14 cellular contexts compared by ENCODE assay signal in genomic region chr19:41321204-41321599, GRCh38. TPM values are rescaled to one million over a fixed set of nuclear protein-coding genes. Genes with fewer than 3 reads are reported as not detected.
DNase-seq lines count a peak whose midpoint lies in the region; ATAC-seq and TF ChIP-seq lines count a peak whose summit lies in the region.
"Had no signal": no experiment of that assay in that cellular context is flagged by ENCODE, and none has a peak within 500 bp of the region (broad histone marks: within the 10 kb centered on the region; RNA-seq: fewer than 3 reads in every experiment).

No MANE protein-coding gene starts in this region.

- no peaks in the 10 kb centered on the region for H3K9me3 Mint-ChIP-seq in activated T-helper 2 cell treated with anti-CD3 and anti-CD28 coated beads, Interferon-gamma antibody, Interleukin-2, Interleukin-4, amounts not matched to agents 10 μg/mL and 5 μg/mL and 100 μg/mL, durations not matched to agents 14 hours and 24 hours and 36 hours

- intact Hi-C loops in activated T-helper 2 cell treated with anti-CD3 and anti-CD28 coated beads, Interferon-gamma antibody, Interleukin-2, Interleukin-4, amounts not matched to agents 10 μg/mL and 5 μg/mL and 100 μg/mL, durations not matched to agents 14 hours and 24 hours and 36 hours (cut with micrococcal nuclease) = no loop called here
- intact Hi-C loops in lower lobe of right lung (cut with DNase I) (no loop called here), spleen (cut with DNase I; ENCODE audit: low total_unique reads) (loop anchor here (5.0 kb wide), 1 partner anchor 36 kb away; no protein-coding TSS in a partner anchor)

- peaks cover 76% of the 10 kb centered on the region for H3K36me3 Mint-ChIP-seq in activated T-helper 2 cell treated with anti-CD3 and anti-CD28 coated beads, Interferon-gamma antibody, Interleukin-2, Interleukin-4, amounts not matched to agents 10 μg/mL and 5 μg/mL and 100 μg/mL, durations not matched to agents 14 hours and 24 hours and 36 hours (ENCODE audit: low read depth)

- 64 to 81% (median 78%) methylated on average over 3 to 7 of the region's 7 CpGs for WGBS in spleen, 5 donors

- H3K4me1 ChIP-seq in HUES48 (ENCODE audit: control insufficient read depth, insufficient read depth, low read length) (peaks cover 26% of the 10 kb centered on the region), lower lobe of right lung (peaks cover 51% of the 10 kb centered on the region), spleen (peaks cover 36 to 76% (median 56%) of the 10 kb centered on the region in 6 donors)

- H3K27me3 Mint-ChIP-seq in activated T-helper 2 cell treated with anti-CD3 and anti-CD28 coated beads, Interferon-gamma antibody, Interleukin-2, Interleukin-4, amounts not matched to agents 10 μg/mL and 5 μg/mL and 100 μg/mL, durations not matched to agents 14 hours and 24 hours and 36 hours (ENCODE audit: low read depth) = no peaks in the 10 kb centered on the region

- TF ChIP-seq CTCF in lower lobe of right lung (IDR thresholded peaks at IDR 0.05) (no peak), spleen (IDR thresholded peaks at IDR 0.05 in 8 of 11, conservative IDR thresholded peaks at IDR 0.05 in 3 of 11) (no peak)

- H3K27ac ChIP-seq in HUES48 (ENCODE audit: low read depth, low read length) (peak overlapping the region; percentile 12), lower lobe of right lung (peak overlapping the region; percentile 21), spleen (peak overlapping the region in 7 of 8 donors; percentile 63 to 94 (median 90))
- H3K27ac ChIP-seq: PC-9 had no signal

- H3K27ac Mint-ChIP-seq in activated T-helper 2 cell treated with anti-CD3 and anti-CD28 coated beads, Interferon-gamma antibody, Interleukin-2, Interleukin-4, amounts not matched to agents 10 μg/mL and 5 μg/mL and 100 μg/mL, durations not matched to agents 14 hours and 24 hours and 36 hours = peak overlapping the region; percentile 0

- H3K4me1 Mint-ChIP-seq in activated T-helper 2 cell treated with anti-CD3 and anti-CD28 coated beads, Interferon-gamma antibody, Interleukin-2, Interleukin-4, amounts not matched to agents 10 μg/mL and 5 μg/mL and 100 μg/mL, durations not matched to agents 14 hours and 24 hours and 36 hours (ENCODE audit: low read depth) = peaks cover 22% of the 10 kb centered on the region

- DNase-seq in activated T-helper 2 cell treated with anti-CD3 and anti-CD28 coated beads, Interferon-gamma antibody, Interleukin-2, Interleukin-4, amounts not matched to agents 10 μg/mL and 5 μg/mL and 100 μg/mL, durations not matched to agents 14 hours and 24 hours and 36 hours (ENCODE audit: low spot score) = no peak
- DNase-seq in lower lobe of right lung (no peak), spleen (no peak), mesenteric fat pad (ENCODE audit: low spot score) (no peak)
- no peak for DNase-seq in stimulated activated CD4-positive, alpha-beta T cell treated with anti-CD3 and anti-CD28 coated beads, Interleukin-12 subunit alpha, Interleukin-12 subunit beta, amount 100 ng/mL, for 4 hours
- no peak for DNase-seq in effector CD8-positive, alpha-beta T cell (lab: John Stamatoyannopoulos, UW)
- DNase-seq: activated CD8-positive, alpha-beta memory T cell treated with anti-CD3 and anti-CD28 coated beads, Interleukin-2, amount 50 U/mL, for 4 hours; DMS 273 treated with DMSO at 0.1 percent for 48 hours; NCI-H2171 treated with DMSO at 0.1 percent for 48 hours; occipital lobe; stimulated activated CD4-positive, alpha-beta T cell treated with anti-CD3 and anti-CD28 coated beads, Interleukin-2, amount 100 ng/mL, for 48 hours had no signal

- no peaks in the 10 kb centered on the region for H3K27me3 ChIP-seq in HUES48 (ENCODE audit: control insufficient read depth, insufficient read depth, low read length)
- no peaks in the 10 kb centered on the region for H3K27me3 ChIP-seq in lower lobe of right lung (ENCODE audit: low read depth)
- no peaks in the 10 kb centered on the region for H3K27me3 ChIP-seq in spleen (replicated peaks in 1 of 7)

- H3K4me3 ChIP-seq in HUES48 (ENCODE audit: low read depth, low read length) (no peak overlapping the region), lower lobe of right lung (no peak overlapping the region), spleen (no peak overlapping the region)
- H3K4me3 ChIP-seq: PC-9 had no signal

- no peak overlapping the region for H3K9ac ChIP-seq in HUES48 (ENCODE audit: low read depth, low read length)

- TF ChIP-seq POLR2A in spleen (IDR thresholded peaks at IDR 0.05) = no peak

- no peak overlapping the region for H3K4me3 Mint-ChIP-seq in activated T-helper 2 cell treated with anti-CD3 and anti-CD28 coated beads, Interferon-gamma antibody, Interleukin-2, Interleukin-4, amounts not matched to agents 10 μg/mL and 5 μg/mL and 100 μg/mL, durations not matched to agents 14 hours and 24 hours and 36 hours (ENCODE audit: low read depth)

- H3K9me3 ChIP-seq in HUES48 (ENCODE audit: control insufficient read depth, insufficient read depth, low read length) (no peaks in the 10 kb centered on the region), lower lobe of right lung (no peaks in the 10 kb centered on the region), spleen (no peaks in the 10 kb centered on the region)

- ATAC-seq in lower lobe of right lung (no peak), GM21825 (IDR thresholded peaks at IDR 0.05; ENCODE audit: unreplicated experiment) (no peak)

- H3K36me3 ChIP-seq in HUES48 (ENCODE audit: control insufficient read depth, insufficient read depth, low read length) (peaks cover 33% of the 10 kb centered on the region), lower lobe of right lung (peaks cover 64% of the 10 kb centered on the region), spleen (peaks cover 0 to 81% (median 53%) of the 10 kb centered on the region in 6 donors)

RNA-seq across cellular contexts. Expression of gene CCDC97, which starts 11.2 kb away (rescaled TPM):
- 33.5 and 34.4 TPM in 2 replicates for total RNA-seq in activated T-helper 2 cell treated with anti-CD3 and anti-CD28 coated beads, Interferon-gamma antibody, Interleukin-2, Interleukin-4, amounts not matched to agents 10 μg/mL and 5 μg/mL and 100 μg/mL, durations not matched to agents 14 hours and 24 hours and 36 hours
- total RNA-seq in lower lobe of right lung = 30.3 TPM
- total RNA-seq in spleen = 10 to 100 TPM; 20.5 to 38.2 (median 29.7) TPM
- 10 to 100 TPM; 12.7 to 18.9 (median 14.5) TPM for polyA plus RNA-seq in spleen
- 20.5 TPM for total RNA-seq in mesenteric fat pad

RNA-seq across cellular contexts. Expression of gene TGFB1, which starts 32.5 kb away (rescaled TPM):
- total RNA-seq in activated T-helper 2 cell treated with anti-CD3 and anti-CD28 coated beads, Interferon-gamma antibody, Interleukin-2, Interleukin-4, amounts not matched to agents 10 μg/mL and 5 μg/mL and 100 μg/mL, durations not matched to agents 14 hours and 24 hours and 36 hours = 125 and 126 TPM in 2 replicates
- total RNA-seq in lower lobe of right lung (114 TPM), spleen (100 to 1,000 TPM in 6 of 7 donors, 10 to 100 TPM in 1; 79.3 to 147 (median 130) TPM), mesenteric fat pad (54.3 TPM)
- polyA plus RNA-seq in spleen = 10 to 100 TPM; 23.0 to 56.0 (median 25.2) TPM

RNA-seq across cellular contexts. Expression of gene B9D2, which starts 42.7 kb away (rescaled TPM):
- total RNA-seq in activated T-helper 2 cell treated with anti-CD3 and anti-CD28 coated beads, Interferon-gamma antibody, Interleukin-2, Interleukin-4, amounts not matched to agents 10 μg/mL and 5 μg/mL and 100 μg/mL, durations not matched to agents 14 hours and 24 hours and 36 hours = 6.2 TPM in 2 replicates
- total RNA-seq in lower lobe of right lung = 8.2 TPM
- 10 to 100 TPM in 1 of 7 donors, 1 to 10 TPM in 6; 7.5 to 10.2 (median 8.4) TPM for total RNA-seq in spleen
- 10 to 100 TPM in 2 of 3 donors, 1 to 10 TPM in 1; 8.6 to 11.9 (median 10.5) TPM for polyA plus RNA-seq in spleen
- total RNA-seq in mesenteric fat pad = 3.5 TPM

RNA-seq across cellular contexts. Expression of gene TMEM91, which starts 55.1 kb away (rescaled TPM):
- 4.2 and 4.8 TPM in 2 replicates for total RNA-seq in activated T-helper 2 cell treated with anti-CD3 and anti-CD28 coated beads, Interferon-gamma antibody, Interleukin-2, Interleukin-4, amounts not matched to agents 10 μg/mL and 5 μg/mL and 100 μg/mL, durations not matched to agents 14 hours and 24 hours and 36 hours
- total RNA-seq in lower lobe of right lung (29.8 TPM), spleen (10 to 100 TPM; 19.3 to 62.0 (median 23.5) TPM), mesenteric fat pad (10.0 TPM)
- 10 to 100 TPM; 13.4 to 37.1 (median 34.4) TPM for polyA plus RNA-seq in spleen

RNA-seq across cellular contexts. Expression of gene HNRNPUL1, which starts 57.0 kb away (rescaled TPM):
- 283 and 294 TPM in 2 replicates for total RNA-seq in activated T-helper 2 cell treated with anti-CD3 and anti-CD28 coated beads, Interferon-gamma antibody, Interleukin-2, Interleukin-4, amounts not matched to agents 10 μg/mL and 5 μg/mL and 100 μg/mL, durations not matched to agents 14 hours and 24 hours and 36 hours
- total RNA-seq in lower lobe of right lung = 191 TPM
- total RNA-seq in spleen = 100 to 1,000 TPM; 161 to 213 (median 178) TPM
- 100 to 1,000 TPM in 1 of 3 donors, 10 to 100 TPM in 2; 53.9 to 102 (median 64.4) TPM for polyA plus RNA-seq in spleen
- 143 TPM for total RNA-seq in mesenteric fat pad

Comparison
In these comparisons a context has a peak if more than half of its experiments do, and no peak if none do; other contexts are left out.
1. H3K27ac ChIP-seq: peak in every context shown above with its lines; median percentile 90 in spleen; 21 in lower lobe of right lung; 12 in HUES48.